9 cellular contexts compared by ENCODE assay signal in genomic region chr11:68269414-68270081, GRCh38. TPM values are rescaled to one million over a fixed set of nuclear protein-coding genes. Genes with fewer than 3 reads are reported as not detected.
DNase-seq lines count a peak whose midpoint lies in the region; ATAC-seq lines count a peak whose summit lies in the region.
"Had no signal": no experiment of that assay in that cellular context is flagged by ENCODE, and none has a peak within 500 bp of the region (broad histone marks: within the 10 kb centered on the region; RNA-seq: fewer than 3 reads in every experiment).

No MANE protein-coding gene starts in this region.

- H3K4me3 Mint-ChIP-seq in activated T-cell treated with anti-CD3 and anti-CD28 coated beads, Interleukin-2, amount 50 U/mL, for 24 hours, result peak overlapping the region; percentile 41
- H3K4me3 Mint-ChIP-seq in activated naive CD8-positive, alpha-beta T cell treated with anti-CD3 and anti-CD28 coated beads for 36 hours, result peak overlapping the region; percentile 47

- ATAC-seq in GM21786 (IDR thresholded peaks at IDR 0.05; ENCODE audit: unreplicated experiment), result no peak
- ATAC-seq in HG03025 (IDR thresholded peaks at IDR 0.05; ENCODE audit: low FRiP score, unreplicated experiment), result no peak

- H3K36me3 Mint-ChIP-seq in activated T-cell treated with anti-CD3 and anti-CD28 coated beads, Interleukin-2, amount 50 U/mL, for 24 hours (ENCODE audit: low read depth), result peaks cover 61% of the 10 kb centered on the region
- peaks cover 14% of the 10 kb centered on the region for H3K36me3 Mint-ChIP-seq in activated naive CD8-positive, alpha-beta T cell treated with anti-CD3 and anti-CD28 coated beads for 36 hours

- H3K27ac ChIP-seq in substantia nigra (ENCODE audit: low read depth, low read length, poor library complexity, severe bottlenecking), result peak overlapping the region; percentile 67

- H3K27ac Mint-ChIP-seq in activated T-cell treated with anti-CD3 and anti-CD28 coated beads, Interleukin-2, amount 50 U/mL, for 24 hours, result no peak overlapping the region
- no peak overlapping the region for H3K27ac Mint-ChIP-seq in activated naive CD8-positive, alpha-beta T cell treated with anti-CD3 and anti-CD28 coated beads for 36 hours

- no peaks in the 10 kb centered on the region for H3K9me3 Mint-ChIP-seq in activated T-cell treated with anti-CD3 and anti-CD28 coated beads, Interleukin-2, amount 50 U/mL, for 24 hours
- H3K9me3 Mint-ChIP-seq in activated naive CD8-positive, alpha-beta T cell treated with anti-CD3 and anti-CD28 coated beads for 36 hours, result no peaks in the 10 kb centered on the region

- H3K27me3 Mint-ChIP-seq in activated T-cell treated with anti-CD3 and anti-CD28 coated beads, Interleukin-2, amount 50 U/mL, for 24 hours, result no peaks in the 10 kb centered on the region
- H3K27me3 Mint-ChIP-seq in activated naive CD8-positive, alpha-beta T cell treated with anti-CD3 and anti-CD28 coated beads for 36 hours, result no peaks in the 10 kb centered on the region

- peaks cover 37% of the 10 kb centered on the region for H3K4me1 Mint-ChIP-seq in activated T-cell treated with anti-CD3 and anti-CD28 coated beads, Interleukin-2, amount 50 U/mL, for 24 hours (ENCODE audit: low read depth)
- peaks cover 36% of the 10 kb centered on the region for H3K4me1 Mint-ChIP-seq in activated naive CD8-positive, alpha-beta T cell treated with anti-CD3 and anti-CD28 coated beads for 36 hours

- DNase-seq in activated T-cell treated with anti-CD3 and anti-CD28 coated beads, Interleukin-2, amount 50 U/mL, for 24 hours, result no peak
- DNase-seq in activated T-cell treated with anti-CD3 and anti-CD28 coated beads, Interleukin-2, amount 50 U/mL, for 48 hours, result no peak
- no peak for DNase-seq in activated naive CD8-positive, alpha-beta T cell treated with anti-CD3 and anti-CD28 coated beads for 36 hours
- DNase-seq in kidney glomerular epithelial cell (lab: John Stamatoyannopoulos, UW) (peak; percentile 85), substantia nigra (lab: John Stamatoyannopoulos, UW) (no peak), cortex of kidney (lab: John Stamatoyannopoulos, UW) (no peak)
- DNase-seq: NCI-H1092 treated with DMSO at 0.1 percent for 48 hours had no signal

RNA-seq across cellular contexts. Expression of gene C11orf24, which starts 2.2 kb away (rescaled TPM):
- total RNA-seq in activated naive CD8-positive, alpha-beta T cell treated with anti-CD3 and anti-CD28 coated beads for 36 hours, result 10 to 100 TPM; 42.2 to 44.6 TPM

RNA-seq across cellular contexts. Expression of gene LRP5, which starts 42.8 kb away (rescaled TPM):
- total RNA-seq in activated naive CD8-positive, alpha-beta T cell treated with anti-CD3 and anti-CD28 coated beads for 36 hours, result 10 to 100 TPM; 12.7 to 15.4 TPM

RNA-seq across cellular contexts. Expression of gene KMT5B, which starts 56.5 kb away (rescaled TPM):
- total RNA-seq in activated naive CD8-positive, alpha-beta T cell treated with anti-CD3 and anti-CD28 coated beads for 36 hours, result 10 to 100 TPM; 15.7 to 18.4 TPM
